1 cellular context compared by ENCODE assay signal in the genomic region with DNA sequence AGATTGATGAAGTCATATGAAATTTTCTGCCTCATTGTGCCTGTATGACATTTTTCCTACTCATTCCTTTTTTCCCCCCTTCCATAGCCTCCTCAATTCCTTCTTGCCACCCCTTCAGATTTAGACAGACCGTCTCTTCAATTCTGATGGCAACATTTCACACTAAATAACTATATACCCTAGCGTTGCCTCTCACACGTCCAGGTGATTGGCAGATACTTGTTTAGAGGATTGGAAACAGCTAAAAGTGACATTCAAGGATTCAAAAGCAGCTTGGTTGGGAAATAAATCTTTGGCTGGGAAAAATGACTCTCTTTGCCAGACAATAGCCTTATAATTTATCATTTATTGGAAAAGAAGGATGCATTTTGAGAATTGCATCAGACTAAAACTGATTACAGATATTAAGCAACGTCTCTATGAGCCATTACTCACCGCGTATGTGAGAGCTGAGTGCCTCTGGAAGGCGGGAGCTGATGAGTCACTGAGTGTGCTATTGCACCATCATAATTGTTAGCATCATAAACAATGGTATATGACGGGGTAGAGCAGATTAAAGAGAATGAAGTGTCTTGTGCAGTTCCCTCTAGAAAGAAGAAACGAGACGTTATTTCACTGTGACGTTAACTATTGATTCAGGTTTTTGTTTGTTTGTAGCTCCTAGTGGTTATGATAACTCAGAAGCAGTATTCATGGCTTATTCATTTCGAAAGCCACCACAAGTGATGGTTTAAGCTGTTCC.
A peak's percentile ranks its signal among the peaks of the same experiment; 100 is the strongest.
TF ChIP-seq lines count a peak whose summit lies in the region.

No MANE protein-coding gene starts in this region.

TF ChIP-seq in K562, 482 proteins besides CTCF, POLR2A, EP300 and RAD21 (continued from another document):
- TF ChIP-seq, protein P1, sequence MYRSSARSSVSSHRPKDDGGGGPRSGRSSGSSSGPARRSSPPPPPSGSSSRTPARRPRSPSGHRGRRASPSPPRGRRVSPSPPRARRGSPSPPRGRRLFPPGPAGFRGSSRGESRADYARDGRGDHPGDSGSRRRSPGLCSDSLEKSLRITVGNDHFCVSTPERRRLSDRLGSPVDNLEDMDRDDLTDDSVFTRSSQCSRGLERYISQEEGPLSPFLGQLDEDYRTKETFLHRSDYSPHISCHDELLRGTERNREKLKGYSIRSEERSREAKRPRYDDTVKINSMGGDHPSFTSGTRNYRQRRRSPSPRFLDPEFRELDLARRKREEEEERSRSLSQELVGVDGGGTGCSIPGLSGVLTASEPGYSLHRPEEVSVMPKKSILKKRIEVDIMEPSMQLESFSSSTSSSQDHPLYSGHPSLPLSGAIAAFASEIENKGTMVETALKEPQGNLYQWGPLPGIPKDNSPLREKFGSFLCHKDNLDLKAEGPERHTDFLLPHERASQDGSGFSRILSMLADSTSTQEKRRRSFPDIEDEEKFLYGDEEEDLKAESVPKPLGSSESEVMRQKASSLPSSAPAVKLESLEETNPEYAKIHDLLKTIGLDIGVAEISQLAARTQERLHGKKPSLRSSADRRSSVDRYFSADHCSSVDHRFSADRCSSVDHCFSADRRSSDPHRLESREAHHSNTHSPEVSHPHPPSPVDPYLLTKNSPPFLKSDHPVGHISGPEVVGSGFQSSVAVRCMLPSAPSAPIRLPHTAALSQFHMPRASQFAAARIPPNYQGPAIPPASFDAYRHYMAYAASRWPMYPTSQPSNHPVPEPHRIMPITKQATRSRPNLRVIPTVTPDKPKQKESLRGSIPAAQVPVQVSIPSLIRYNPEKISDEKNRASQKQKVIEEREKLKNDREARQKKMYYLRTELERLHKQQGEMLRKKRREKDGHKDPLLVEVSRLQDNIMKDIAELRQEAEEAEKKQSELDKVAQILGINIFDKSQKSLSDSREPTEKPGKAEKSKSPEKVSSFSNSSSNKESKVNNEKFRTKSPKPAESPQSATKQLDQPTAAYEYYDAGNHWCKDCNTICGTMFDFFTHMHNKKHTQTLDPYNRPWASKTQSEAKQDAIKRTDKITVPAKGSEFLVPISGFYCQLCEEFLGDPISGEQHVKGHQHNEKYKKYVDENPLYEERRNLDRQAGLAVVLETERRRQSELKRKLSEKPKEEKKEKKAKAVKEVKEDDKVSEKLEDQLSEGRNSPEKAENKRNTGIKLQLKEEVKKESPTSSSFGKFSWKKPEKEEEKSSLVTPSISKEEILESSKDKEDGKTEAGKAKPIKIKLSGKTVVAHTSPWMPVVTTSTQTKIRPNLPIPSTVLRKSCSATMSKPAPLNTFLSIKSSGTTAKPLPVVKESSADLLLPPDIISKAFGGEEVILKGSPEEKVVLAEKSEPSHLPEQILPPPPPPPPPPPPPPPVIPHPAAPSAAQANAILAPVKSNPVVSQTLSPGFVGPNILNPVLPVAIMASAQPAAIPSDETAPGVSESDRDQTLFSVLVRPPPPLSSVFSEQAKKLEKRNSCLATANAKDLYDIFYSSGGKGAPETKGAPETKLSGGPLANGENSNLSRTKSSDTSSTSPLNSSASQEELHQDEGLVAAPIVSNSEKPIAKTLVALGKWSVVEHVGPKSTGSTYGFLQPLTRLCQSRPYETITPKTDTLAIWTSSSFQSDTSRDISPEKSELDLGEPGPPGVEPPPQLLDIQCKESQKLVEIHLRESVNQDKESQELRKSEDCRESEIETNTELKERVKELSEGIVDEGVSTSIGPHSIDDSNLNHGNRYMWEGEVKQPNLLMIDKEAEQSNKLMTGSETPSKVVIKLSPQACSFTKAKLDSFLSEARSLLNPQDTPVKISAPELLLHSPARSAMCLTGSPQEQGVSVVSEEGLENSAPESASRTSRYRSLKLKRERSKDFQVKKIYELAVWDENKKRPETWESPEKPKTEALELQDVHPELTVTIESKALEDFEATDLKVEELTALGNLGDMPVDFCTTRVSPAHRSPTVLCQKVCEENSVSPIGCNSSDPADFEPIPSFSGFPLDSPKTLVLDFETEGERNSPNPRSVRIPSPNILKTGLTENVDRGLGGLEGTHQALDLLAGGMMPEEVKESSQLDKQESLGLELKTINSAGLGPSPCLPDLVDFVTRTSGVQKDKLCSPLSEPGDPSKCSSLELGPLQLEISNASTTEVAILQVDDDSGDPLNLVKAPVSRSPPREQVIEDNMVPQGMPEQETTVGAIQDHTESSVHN (IDR thresholded peaks at IDR 0.05; ENCODE audit: borderline replicate concordance in 1 of 2, low read depth in 1 of 2): peak in 1 of 2 experiments; percentile 36; a peak in 1 of 4 replicates
- TF ChIP-seq, protein P2, sequence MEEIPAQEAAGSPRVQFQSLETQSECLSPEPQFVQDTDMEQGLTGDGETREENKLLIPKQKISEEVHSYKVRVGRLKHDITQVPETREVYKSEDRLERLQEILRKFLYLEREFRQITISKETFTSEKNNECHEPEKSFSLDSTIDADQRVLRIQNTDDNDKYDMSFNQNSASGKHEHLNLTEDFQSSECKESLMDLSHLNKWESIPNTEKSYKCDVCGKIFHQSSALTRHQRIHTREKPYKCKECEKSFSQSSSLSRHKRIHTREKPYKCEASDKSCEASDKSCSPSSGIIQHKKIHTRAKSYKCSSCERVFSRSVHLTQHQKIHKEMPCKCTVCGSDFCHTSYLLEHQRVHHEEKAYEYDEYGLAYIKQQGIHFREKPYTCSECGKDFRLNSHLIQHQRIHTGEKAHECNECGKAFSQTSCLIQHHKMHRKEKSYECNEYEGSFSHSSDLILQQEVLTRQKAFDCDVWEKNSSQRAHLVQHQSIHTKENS (CRISPR knock-in tag; IDR thresholded peaks at IDR 0.05): no peak
- no peak for TF ChIP-seq ILF3 (IDR thresholded peaks at IDR 0.05; ENCODE audit: borderline replicate concordance)
- TF ChIP-seq MEIS2 (IDR thresholded peaks at IDR 0.05; ENCODE audit: partially characterized antibody): peak; percentile 84
- TF ChIP-seq ZNF695 (CRISPR knock-in tag; IDR thresholded peaks at IDR 0.05): no peak
- peak; percentile 87 for TF ChIP-seq SOX6 (IDR thresholded peaks at IDR 0.05)
- TF ChIP-seq, protein P3, sequence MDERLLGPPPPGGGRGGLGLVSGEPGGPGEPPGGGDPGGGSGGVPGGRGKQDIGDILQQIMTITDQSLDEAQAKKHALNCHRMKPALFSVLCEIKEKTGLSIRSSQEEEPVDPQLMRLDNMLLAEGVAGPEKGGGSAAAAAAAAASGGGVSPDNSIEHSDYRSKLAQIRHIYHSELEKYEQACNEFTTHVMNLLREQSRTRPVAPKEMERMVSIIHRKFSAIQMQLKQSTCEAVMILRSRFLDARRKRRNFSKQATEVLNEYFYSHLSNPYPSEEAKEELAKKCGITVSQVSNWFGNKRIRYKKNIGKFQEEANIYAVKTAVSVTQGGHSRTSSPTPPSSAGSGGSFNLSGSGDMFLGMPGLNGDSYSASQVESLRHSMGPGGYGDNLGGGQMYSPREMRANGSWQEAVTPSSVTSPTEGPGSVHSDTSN (CRISPR knock-in tag; IDR thresholded peaks at IDR 0.05; ENCODE audit: low read depth): no peak
- TF ChIP-seq, protein P3 (tag; conservative IDR thresholded peaks at IDR 0.05; ENCODE audit: low read depth): peak; percentile 66
- peak; percentile 12; the same call in 1 of the 2 replicates for TF ChIP-seq NFE2 (IDR thresholded peaks at IDR 0.05; ENCODE audit: low read depth)
- no peak for TF ChIP-seq MECOM (CRISPR knock-in tag; IDR thresholded peaks at IDR 0.05)
- TF ChIP-seq HLTF (IDR thresholded peaks at IDR 0.05): no peak
- TF ChIP-seq, protein P4, sequence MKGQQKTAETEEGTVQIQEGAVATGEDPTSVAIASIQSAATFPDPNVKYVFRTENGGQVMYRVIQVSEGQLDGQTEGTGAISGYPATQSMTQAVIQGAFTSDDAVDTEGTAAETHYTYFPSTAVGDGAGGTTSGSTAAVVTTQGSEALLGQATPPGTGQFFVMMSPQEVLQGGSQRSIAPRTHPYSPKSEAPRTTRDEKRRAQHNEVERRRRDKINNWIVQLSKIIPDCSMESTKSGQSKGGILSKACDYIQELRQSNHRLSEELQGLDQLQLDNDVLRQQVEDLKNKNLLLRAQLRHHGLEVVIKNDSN (CRISPR knock-in tag; IDR thresholded peaks at IDR 0.05): no peak
- peak; percentile 37; the same call in 1 of the 2 replicates for TF ChIP-seq SMARCA4 (IDR thresholded peaks at IDR 0.05)
- 0 out of 2 replicates have a peak, but pooled peaks have one; percentile 28 for TF ChIP-seq DPF2 (IDR thresholded peaks at IDR 0.05)
- TF ChIP-seq ZNF146 (CRISPR knock-in tag; IDR thresholded peaks at IDR 0.05; ENCODE audit: unreplicated experiment): no peak
- TF ChIP-seq SMAD1 (IDR thresholded peaks at IDR 0.05; ENCODE audit: low read depth, low read length, partially characterized antibody): no peak
- peak; percentile 3 for TF ChIP-seq FOS (IDR thresholded peaks at IDR 0.05; ENCODE audit: extremely low read depth, insufficient read length)
- peak; percentile 64 to 83 for TF ChIP-seq TRIM24 (IDR thresholded peaks at IDR 0.05)
- TF ChIP-seq CEBPG (CRISPR knock-in tag; IDR thresholded peaks at IDR 0.05): no peak
- TF ChIP-seq CEBPG (tag; conservative IDR thresholded peaks at IDR 0.05 in 1 of 2, IDR thresholded peaks at IDR 0.05 in 1 of 2): peak; percentile 95 to 96
- TF ChIP-seq ATF7 (IDR thresholded peaks at IDR 0.05): peak; percentile 27; the same call in 1 of the 2 replicates
- peak; percentile 86 for TF ChIP-seq JUND (IDR thresholded peaks at IDR 0.05; ENCODE audit: borderline replicate concordance, low read depth, low read length)
- peak; percentile 86 for TF ChIP-seq JUND (tag; IDR thresholded peaks at IDR 0.05; ENCODE audit: borderline replicate concordance, low read depth, low read length)
- no peak for TF ChIP-seq SNIP1 (IDR thresholded peaks at IDR 0.05; ENCODE audit: low read depth)
- peak; percentile 95 for TF ChIP-seq FOSL1 (tag; conservative IDR thresholded peaks at IDR 0.05)
- TF ChIP-seq KLF10 (CRISPR knock-in tag; IDR thresholded peaks at IDR 0.05): no peak
- peak; percentile 74 for TF ChIP-seq JUN (IDR thresholded peaks at IDR 0.05; ENCODE audit: borderline replicate concordance, low read depth, low read length)
- no peak for TF ChIP-seq JUN (CRISPR knock-in tag; IDR thresholded peaks at IDR 0.05; ENCODE audit: borderline replicate concordance)
